In the genomic region with DNA sequence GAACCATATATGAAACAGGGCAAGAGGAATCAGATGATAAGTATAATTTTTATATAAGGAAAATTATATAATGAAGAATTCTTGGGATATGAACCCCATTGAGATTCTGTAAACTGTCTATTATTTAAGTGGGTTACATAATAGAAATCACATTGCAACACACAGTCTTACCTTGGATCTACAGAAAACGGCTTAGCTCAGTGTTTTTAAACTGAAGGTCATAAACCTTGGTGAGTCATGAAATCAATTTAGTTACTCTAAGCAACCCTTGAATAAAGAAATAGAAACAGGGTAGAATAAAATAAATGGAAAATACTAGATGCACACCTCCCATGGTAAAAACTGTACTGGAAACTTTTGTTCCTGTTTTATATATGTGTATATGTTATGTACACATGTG, we compare ENCODE assay signal across 17 cellular contexts.
"Had no signal": no experiment of that assay in that cellular context is flagged by ENCODE, and none has a peak within 500 bp of the region (broad histone marks: within the 10 kb centered on the region; RNA-seq: fewer than 3 reads in every experiment).

No MANE protein-coding gene starts in this region.

- H3K27me3 ChIP-seq: neural progenitor cell had no signal

- DNase-seq: activated CD4-positive, alpha-beta T cell treated with anti-CD3 and anti-CD28 coated beads for 4 hours; activated CD8-positive, alpha-beta memory T cell treated with anti-CD3 and anti-CD28 coated beads, Interleukin-2, amount 50 U/mL, for 48 hours; activated gamma-delta T cell; activated naive CD8-positive, alpha-beta T cell treated with anti-CD3 and anti-CD28 coated beads for 36 hours; activated T-cell treated with anti-CD3 and anti-CD28 coated beads, Interleukin-2, amount 50 U/mL, for 72 hours; cerebellar nuclear complex; effector memory CD8-positive, alpha-beta T cell; foreskin fibroblast; glutamatergic neuron; naive B cell; stimulated activated CD4-positive, alpha-beta T cell treated with anti-CD3 and anti-CD28 coated beads, Interleukin-12 subunit alpha, Interleukin-12 subunit beta, amount 100 ng/mL, for 4 hours; stimulated activated CD4-positive, alpha-beta T cell treated with anti-CD3 and anti-CD28 coated beads, Interleukin-2, amount 100 ng/mL, for 24 hours; T-helper 17 cell had no signal

- H3K36me3 ChIP-seq: neural progenitor cell had no signal

- ATAC-seq: activated T-cell treated with anti-CD3 and anti-CD28 coated beads, Interleukin-2, amount 50 U/mL, for 72 hours; effector memory CD8-positive, alpha-beta T cell; stimulated activated effector memory CD8-positive, alpha-beta T cell treated with anti-CD3 and anti-CD28 coated beads, Interleukin-12 subunit alpha, Interleukin-12 subunit beta, amount 100 ng/mL, for 72 hours; T-helper 17 cell had no signal

- H3K4me3 ChIP-seq: lung, neural progenitor cell had no signal

- H3K27ac ChIP-seq: epithelial cell of prostate, neural progenitor cell had no signal
